ENCODE assay signal across 12 cellular contexts in the genomic region with DNA sequence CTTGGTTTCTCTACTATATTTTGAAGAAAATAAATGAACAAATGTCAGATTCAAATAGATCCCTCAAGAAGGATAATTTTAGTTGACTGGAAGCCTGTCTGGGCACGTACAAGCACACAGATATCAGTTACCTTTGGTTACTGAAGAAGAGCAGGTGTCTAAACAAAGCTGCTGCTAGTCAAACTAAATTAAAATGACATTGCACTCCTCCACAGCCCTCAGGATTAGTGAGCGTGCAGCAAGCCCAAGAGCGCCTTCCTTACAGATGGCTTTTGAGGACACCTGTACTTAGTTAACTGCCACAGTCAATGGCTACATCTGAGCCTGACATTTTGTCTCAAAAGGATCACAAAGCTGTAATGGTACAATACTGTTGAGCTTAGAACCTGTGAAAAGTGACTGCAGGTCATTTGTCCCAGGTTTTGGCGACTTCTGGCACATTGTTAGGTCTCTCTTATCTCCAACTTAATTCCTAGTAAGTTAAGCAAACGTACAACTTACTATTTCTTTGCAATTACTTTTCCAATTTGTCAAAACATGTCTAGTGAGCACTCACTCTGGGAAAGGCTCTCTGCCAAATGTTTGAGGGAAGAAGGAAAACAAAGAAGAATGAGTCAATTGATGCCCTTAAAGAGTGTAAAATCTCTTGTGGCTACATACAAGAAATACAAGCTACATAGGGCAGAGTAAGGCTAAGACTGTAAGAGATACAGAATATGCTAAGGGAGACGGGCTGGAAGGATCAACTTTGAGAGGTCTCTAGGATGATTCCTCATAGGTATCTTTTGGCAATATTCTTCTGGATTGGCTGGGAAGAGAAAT. TPM values are rescaled to one million over a fixed set of nuclear protein-coding genes. Genes with fewer than 3 reads are reported as not detected.
DNase-seq lines count a peak whose midpoint lies in the region; ATAC-seq, FAIRE-seq and TF ChIP-seq lines count a peak whose summit lies in the region.
"Had no signal": no experiment of that assay in that cellular context is flagged by ENCODE, and none has a peak within 500 bp of the region (broad histone marks: within the 10 kb centered on the region; RNA-seq: fewer than 3 reads in every experiment).

No MANE protein-coding gene starts in this region.

- H3K4me1 ChIP-seq in gastrocnemius medialis: peaks cover 27 to 32% of the 10 kb centered on the region in 2 donors

- intact Hi-C loops in gastrocnemius medialis (cut with DNase I; ENCODE audit: low total_unique reads): no loop called here

- TF ChIP-seq CTCF in bronchial epithelial cell (IDR thresholded peaks at IDR 0.05; ENCODE audit: insufficient read depth, low read length, severe bottlenecking): no peak
- no peak for TF ChIP-seq CTCF in gastrocnemius medialis (IDR thresholded peaks at IDR 0.05 in 4 of 5, conservative IDR thresholded peaks at IDR 0.05 in 1 of 5)

- no peaks in the 10 kb centered on the region for H3K9me3 ChIP-seq in gastrocnemius medialis

- ATAC-seq in gastrocnemius medialis (peak; percentile 95 to 99), HG03280 (IDR thresholded peaks at IDR 0.05; ENCODE audit: unreplicated experiment) (no peak)
- ATAC-seq: right cardiac atrium had no signal

- no peaks in the 10 kb centered on the region for H3K27me3 ChIP-seq in bronchial epithelial cell (ENCODE audit: control insufficient read depth, insufficient read depth, low read length)
- no peaks in the 10 kb centered on the region for H3K27me3 ChIP-seq in gastrocnemius medialis

- H3K4me3 ChIP-seq in bronchial epithelial cell (ENCODE audit: low read depth, low read length) (no peak overlapping the region), gastrocnemius medialis (no peak overlapping the region)

- FAIRE-seq in bronchial epithelial cell (lab: Jason Lieb, UNC) (peak; percentile 85), H54 (lab: Jason Lieb, UNC) (no peak)

- DNase-seq in NCI-H1436 (lab: John Stamatoyannopoulos, UW) (peak; percentile 85), NCI-H526 treated with DMSO at 0.1 percent for 48 hours (lab: John Stamatoyannopoulos, UW) (peak; percentile 87), bronchial epithelial cell (ENCODE audit: low read depth) (peak; percentile 94), gastrocnemius medialis (peak; percentile 16 to 49), H54 (ENCODE audit: insufficient read length, low spot score) (no peak), hepatic stellate cell (ENCODE audit: low spot score) (no peak)
- DNase-seq: activated CD4-positive, alpha-beta T cell treated with anti-CD3 and anti-CD28 coated beads for 4 hours; caudate nucleus; erythroblast; NCI-H446; right cardiac atrium had no signal

- in situ Hi-C loops in gastrocnemius medialis (cut with MboI; ENCODE audit: low sequenced_read_pairs in 4 of 4): no loop called here

- H3K36me3 ChIP-seq in bronchial epithelial cell (ENCODE audit: control insufficient read depth, insufficient read depth, low read length): no peaks in the 10 kb centered on the region
- H3K36me3 ChIP-seq in gastrocnemius medialis: no peaks in the 10 kb centered on the region

- peak overlapping the region; percentile 48 to 83 (median 72) for H3K27ac ChIP-seq in gastrocnemius medialis

- no peak for TF ChIP-seq POLR2A in gastrocnemius medialis (IDR thresholded peaks at IDR 0.05)
- TF ChIP-seq POLR2A in H54 (IDR thresholded peaks at IDR 0.05; ENCODE audit: low read depth, low read length): no peak

RNA-seq across cellular contexts. Expression of gene DAPP1, which starts 25.6 kb away (rescaled TPM):
- 31.3 and 58.0 TPM in 2 replicates for total RNA-seq in bronchial epithelial cell
- 1 to 10 TPM in 1 of 4 donors, under 1 TPM in 3; 0.15 to 1.3 (median 0.72) TPM for total RNA-seq in gastrocnemius medialis

Comparison
In these comparisons a context has a peak if more than half of its experiments do, and no peak if none do; other contexts are left out.
1. DNase-seq: peak in NCI-H1436 (single experiment), NCI-H526 treated with DMSO at 0.1 percent for 48 hours (single experiment), bronchial epithelial cell (single experiment) and gastrocnemius medialis (2 of 2); none in H54 (single experiment) and hepatic stellate cell (single experiment).
2. RNA of gene DAPP1, which starts 25.6 kb away (total RNA-seq): 31.3 to 58.0 TPM in bronchial epithelial cell; 0.15 to 1.3 TPM in gastrocnemius medialis; every median in the first group is over 10 times any median in the second.